1 cellular context compared by ENCODE assay signal in genomic region chr1:67552336-67552759, GRCh38.
TF ChIP-seq lines count a peak whose summit lies in the region.

No MANE protein-coding gene starts in this region.

TF ChIP-seq in HCT116, 20 proteins besides CTCF, POLR2A, EP300 and RAD21 (continued from another document):
- TF ChIP-seq SP1 (IDR thresholded peaks at IDR 0.05; ENCODE audit: low read depth) (peak; percentile 49; the same call in 1 of the 2 replicates), CBX3 (IDR thresholded peaks at IDR 0.05; ENCODE audit: low read depth) (peak; percentile 87; the same call in 1 of the 2 replicates), ZBTB33 (IDR thresholded peaks at IDR 0.05; ENCODE audit: extremely low read depth, insufficient replicate concordance, low read length) (no peak), SRF (IDR thresholded peaks at IDR 0.05; ENCODE audit: low read depth) (no peak), FOSL1 (IDR thresholded peaks at IDR 0.05; ENCODE audit: low read depth) (peak; percentile 51; the same call in 1 of the 2 replicates), EZH2phosphoT487 (IDR thresholded peaks at IDR 0.05; ENCODE audit: borderline replicate concordance) (no peak), ZFX (IDR thresholded peaks at IDR 0.05) (no peak), EZH2 (IDR thresholded peaks at IDR 0.05) (no peak), SIN3A (IDR thresholded peaks at IDR 0.05; ENCODE audit: low read depth) (no peak), CEBPB (IDR thresholded peaks at IDR 0.05; ENCODE audit: low read depth) (no peak), ZNF274 (IDR thresholded peaks at IDR 0.05; ENCODE audit: low read depth, low read length) (no peak), TCF7L2 (IDR thresholded peaks at IDR 0.05; ENCODE audit: borderline replicate concordance, extremely low read depth, insufficient read depth, insufficient read length) (no peak), ELF1 (IDR thresholded peaks at IDR 0.05; ENCODE audit: borderline replicate concordance, low read depth) (no peak), JUND (IDR thresholded peaks at IDR 0.05) (peak; percentile 61; the same call in 1 of the 2 replicates), EGR1 (IDR thresholded peaks at IDR 0.05; ENCODE audit: low read depth) (no peak), POLR2AphosphoS5 (IDR thresholded peaks at IDR 0.05; ENCODE audit: low read depth, low read length) (no peak)
- TF ChIP-seq, protein P1, sequence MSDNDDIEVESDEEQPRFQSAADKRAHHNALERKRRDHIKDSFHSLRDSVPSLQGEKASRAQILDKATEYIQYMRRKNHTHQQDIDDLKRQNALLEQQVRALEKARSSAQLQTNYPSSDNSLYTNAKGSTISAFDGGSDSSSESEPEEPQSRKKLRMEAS (IDR thresholded peaks at IDR 0.05) = peak; percentile 96
- TF ChIP-seq, protein P2, sequence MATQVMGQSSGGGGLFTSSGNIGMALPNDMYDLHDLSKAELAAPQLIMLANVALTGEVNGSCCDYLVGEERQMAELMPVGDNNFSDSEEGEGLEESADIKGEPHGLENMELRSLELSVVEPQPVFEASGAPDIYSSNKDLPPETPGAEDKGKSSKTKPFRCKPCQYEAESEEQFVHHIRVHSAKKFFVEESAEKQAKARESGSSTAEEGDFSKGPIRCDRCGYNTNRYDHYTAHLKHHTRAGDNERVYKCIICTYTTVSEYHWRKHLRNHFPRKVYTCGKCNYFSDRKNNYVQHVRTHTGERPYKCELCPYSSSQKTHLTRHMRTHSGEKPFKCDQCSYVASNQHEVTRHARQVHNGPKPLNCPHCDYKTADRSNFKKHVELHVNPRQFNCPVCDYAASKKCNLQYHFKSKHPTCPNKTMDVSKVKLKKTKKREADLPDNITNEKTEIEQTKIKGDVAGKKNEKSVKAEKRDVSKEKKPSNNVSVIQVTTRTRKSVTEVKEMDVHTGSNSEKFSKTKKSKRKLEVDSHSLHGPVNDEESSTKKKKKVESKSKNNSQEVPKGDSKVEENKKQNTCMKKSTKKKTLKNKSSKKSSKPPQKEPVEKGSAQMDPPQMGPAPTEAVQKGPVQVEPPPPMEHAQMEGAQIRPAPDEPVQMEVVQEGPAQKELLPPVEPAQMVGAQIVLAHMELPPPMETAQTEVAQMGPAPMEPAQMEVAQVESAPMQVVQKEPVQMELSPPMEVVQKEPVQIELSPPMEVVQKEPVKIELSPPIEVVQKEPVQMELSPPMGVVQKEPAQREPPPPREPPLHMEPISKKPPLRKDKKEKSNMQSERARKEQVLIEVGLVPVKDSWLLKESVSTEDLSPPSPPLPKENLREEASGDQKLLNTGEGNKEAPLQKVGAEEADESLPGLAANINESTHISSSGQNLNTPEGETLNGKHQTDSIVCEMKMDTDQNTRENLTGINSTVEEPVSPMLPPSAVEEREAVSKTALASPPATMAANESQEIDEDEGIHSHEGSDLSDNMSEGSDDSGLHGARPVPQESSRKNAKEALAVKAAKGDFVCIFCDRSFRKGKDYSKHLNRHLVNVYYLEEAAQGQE (IDR thresholded peaks at IDR 0.05; ENCODE audit: low read depth) = no peak
